In genomic region chr13:94569615-94570014, GRCh38 we compare ENCODE assay signal across 8 cellular contexts.
"Had no signal": no experiment of that assay in that cellular context is flagged by ENCODE, and none has a peak within 500 bp of the region (broad histone marks: within the 10 kb centered on the region; RNA-seq: fewer than 3 reads in every experiment).

No MANE protein-coding gene starts in this region.

- H3K4me3 ChIP-seq: HAP-1 had no signal

- H3K4me1 Mint-ChIP-seq: IgD-negative memory B cell had no signal

- H3K27ac Mint-ChIP-seq: HFFc6, IgD-negative memory B cell had no signal

- H3K27me3 Mint-ChIP-seq: IgD-negative memory B cell had no signal

- H3K9me3 ChIP-seq: HAP-1 had no signal

- H3K27ac ChIP-seq: HL-60 had no signal

- DNase-seq: GOT3, H7, HFFc6, KBM-7 had no signal

- H3K4me3 Mint-ChIP-seq: HFFc6, IgD-negative memory B cell had no signal

- H3K9me3 Mint-ChIP-seq: HFFc6, IgD-negative memory B cell had no signal

- H3K4me1 ChIP-seq: HAP-1 had no signal

- ATAC-seq: HCT116 had no signal
